Comparison of ENCODE assay signal across 19 cellular contexts in the genomic region with DNA sequence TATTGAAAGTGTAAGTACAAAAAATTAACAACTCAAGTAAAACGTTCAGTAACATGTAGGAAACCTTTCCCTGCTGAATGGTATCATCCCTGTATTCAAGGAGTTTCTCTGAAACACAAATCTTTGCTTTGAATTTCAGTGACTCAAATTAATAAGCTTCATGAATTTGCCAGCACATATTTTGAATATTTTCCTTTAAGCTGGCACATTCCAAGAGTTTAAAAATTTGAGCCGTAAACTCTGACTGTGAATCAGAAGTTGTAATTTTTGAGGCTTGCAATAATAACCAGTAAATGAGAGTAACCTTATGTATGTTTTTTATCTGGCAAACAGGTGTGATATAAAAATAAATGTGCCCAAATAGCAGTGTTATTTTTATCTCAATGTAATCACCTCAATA.
DNase-seq lines count a peak whose midpoint lies in the region; ATAC-seq and TF ChIP-seq lines count a peak whose summit lies in the region.
"Had no signal": no experiment of that assay in that cellular context is flagged by ENCODE, and none has a peak within 500 bp of the region (broad histone marks: within the 10 kb centered on the region; RNA-seq: fewer than 3 reads in every experiment).

No MANE protein-coding gene starts in this region.

- H3K79me2 ChIP-seq in GM23338 (replicated peaks; ENCODE audit: insufficient read depth), result no peaks in the 10 kb centered on the region

- H3K4me1 Mint-ChIP-seq in GM23338, result peaks cover 4% of the 10 kb centered on the region; the same call in 2 of the 3 replicates
- H3K4me1 Mint-ChIP-seq: CD14-positive monocyte; CD4-positive, alpha-beta memory T cell; CD4-positive, CD25-positive, alpha-beta regulatory T cell; CD8-positive, alpha-beta memory T cell had no signal

- H3K36me3 ChIP-seq in GM23338 (ENCODE audit: insufficient read depth) (no peaks in the 10 kb centered on the region), mucosa of descending colon (ENCODE audit: low read depth) (no peaks in the 10 kb centered on the region), adrenal gland (replicated peaks in 1 of 2) (no peaks in the 10 kb centered on the region)
- H3K36me3 ChIP-seq: BE2C, BLaER1 had no signal

- H3K9me3 Mint-ChIP-seq in GM23338, result no peaks in the 10 kb centered on the region

- H3K4me2 ChIP-seq in GM23338, result no peak overlapping the region
- H3K4me2 ChIP-seq: BLaER1 had no signal

- TF ChIP-seq CTCF in GM23338 (conservative IDR thresholded peaks at IDR 0.05; ENCODE audit: low read depth in 2 of 2) (no peak), omental fat pad (IDR thresholded peaks at IDR 0.05) (no peak), retinal pigment epithelial cell (conservative IDR thresholded peaks at IDR 0.05; ENCODE audit: low read depth, low read length) (no peak), mucosa of descending colon (IDR thresholded peaks at IDR 0.05) (no peak), adrenal gland (IDR thresholded peaks at IDR 0.05) (no peak)

- peaks cover 13% of the 10 kb centered on the region for H3K9me3 ChIP-seq in mucosa of descending colon
- H3K9me3 ChIP-seq in adrenal gland (replicated peaks in 1 of 3), result peaks cover 0 to 2% (median 0%) of the 10 kb centered on the region in 3 donors
- H3K9me3 ChIP-seq: BE2C, BLaER1 had no signal

- intact Hi-C loops in mucosa of descending colon (cut with DNase I, micrococcal nuclease) (no loop called here), adrenal gland (cut with DNase I) (no loop called here)

- H2AFZ ChIP-seq in GM23338, result no peak overlapping the region

- H3K9me2 ChIP-seq in GM23338 (ENCODE audit: insufficient read depth), result no peaks in the 10 kb centered on the region

- H3K27me3 ChIP-seq in GM23338 (ENCODE audit: insufficient read depth) (no peaks in the 10 kb centered on the region), adrenal gland (no peaks in the 10 kb centered on the region)
- H3K27me3 ChIP-seq: BE2C, BLaER1 had no signal

- 52 to 62% (median 55%) methylated on average over 2 of the region's 2 CpGs for WGBS in adrenal gland, 4 donors

- H3K27me3 Mint-ChIP-seq in GM23338 (ENCODE audit: insufficient read depth, low read depth, poor library complexity), result no peaks in the 10 kb centered on the region
- H3K27me3 Mint-ChIP-seq: CD4-positive, alpha-beta memory T cell; CD4-positive, CD25-positive, alpha-beta regulatory T cell; CD8-positive, alpha-beta memory T cell had no signal

- H3K36me3 Mint-ChIP-seq in GM23338 (ENCODE audit: low read depth), result no peaks in the 10 kb centered on the region
- H3K36me3 Mint-ChIP-seq: CD14-positive monocyte; CD4-positive, alpha-beta memory T cell; CD4-positive, CD25-positive, alpha-beta regulatory T cell; CD8-positive, alpha-beta memory T cell had no signal

- peak overlapping the region; percentile 23; the same call in 1 of the 2 replicates for H3K27ac Mint-ChIP-seq in GM23338
- H3K27ac Mint-ChIP-seq: CD14-positive monocyte; CD4-positive, alpha-beta memory T cell; CD4-positive, CD25-positive, alpha-beta regulatory T cell; CD8-positive, alpha-beta memory T cell had no signal

- ATAC-seq in GM23338, result no peak
- ATAC-seq in omental fat pad (ENCODE audit: low FRiP score), result peak; percentile 73
- ATAC-seq in mucosa of descending colon, result no peak
- ATAC-seq in HG03045 (IDR thresholded peaks at IDR 0.05; ENCODE audit: unreplicated experiment), result no peak

- no peak for TF ChIP-seq POLR2A in adrenal gland (IDR thresholded peaks at IDR 0.05)

- H3K4me1 ChIP-seq in GM23338 (ENCODE audit: insufficient read depth) (peaks cover 10% of the 10 kb centered on the region; the same call in 1 of the 2 replicates), mucosa of descending colon (ENCODE audit: low read depth) (no peaks in the 10 kb centered on the region), adrenal gland (replicated peaks in 1 of 2) (no peaks in the 10 kb centered on the region)
- H3K4me1 ChIP-seq: BE2C, BLaER1 had no signal

- H3K4me3 Mint-ChIP-seq in GM23338, result no peak overlapping the region
- H3K4me3 Mint-ChIP-seq: CD14-positive monocyte; CD4-positive, alpha-beta memory T cell; CD8-positive, alpha-beta memory T cell had no signal

- DNase-seq in GM23338 (ENCODE audit: low spot score) (no peak), omental fat pad (ENCODE audit: low spot score) (no peak), retinal pigment epithelial cell (ENCODE audit: low read depth) (peak; percentile 51), mucosa of descending colon (no peak), adrenal gland (no peak), kidney tubule cell (ENCODE audit: low spot score) (no peak)
- DNase-seq: 8988T; ACHN; BE2C; C1 segment of cervical spinal cord; CD4-positive, alpha-beta memory T cell; CD4-positive, CD25-positive, alpha-beta regulatory T cell; CD8-positive, alpha-beta memory T cell; COR-L47; DMS79 treated with DMSO at 0.1 percent for 48 hours; GF-D8 had no signal

- no peaks in the 10 kb centered on the region for H3F3A ChIP-seq in GM23338 (replicated peaks; ENCODE audit: low read depth)

- H3K4me3 ChIP-seq in GM23338, result no peak overlapping the region
- H3K4me3 ChIP-seq in retinal pigment epithelial cell (ENCODE audit: low read length), result no peak overlapping the region
- no peak overlapping the region for H3K4me3 ChIP-seq in mucosa of descending colon
- no peak overlapping the region for H3K4me3 ChIP-seq in adrenal gland
- H3K4me3 ChIP-seq: BLaER1 had no signal

- H4K20me1 ChIP-seq in GM23338 (replicated peaks; ENCODE audit: insufficient read depth), result no peaks in the 10 kb centered on the region
- H4K20me1 ChIP-seq: BLaER1 had no signal

- H3K27ac ChIP-seq in GM23338 (ENCODE audit: low read depth), result no peak overlapping the region
- no peak overlapping the region for H3K27ac ChIP-seq in adrenal gland
- H3K27ac ChIP-seq: BLaER1 had no signal

TF ChIP-seq in GM23338, 12 proteins besides CTCF, POLR2A, EP300 and RAD21 (continues in another document):
- no peak for TF ChIP-seq ZNF114 (CRISPR knock-in tag; IDR thresholded peaks at IDR 0.05)
- no peak for TF ChIP-seq JUNB (IDR thresholded peaks at IDR 0.05; ENCODE audit: unreplicated experiment)
- TF ChIP-seq STAT1 (IDR thresholded peaks at IDR 0.05; ENCODE audit: unreplicated experiment), result no peak
- TF ChIP-seq, protein P1, sequence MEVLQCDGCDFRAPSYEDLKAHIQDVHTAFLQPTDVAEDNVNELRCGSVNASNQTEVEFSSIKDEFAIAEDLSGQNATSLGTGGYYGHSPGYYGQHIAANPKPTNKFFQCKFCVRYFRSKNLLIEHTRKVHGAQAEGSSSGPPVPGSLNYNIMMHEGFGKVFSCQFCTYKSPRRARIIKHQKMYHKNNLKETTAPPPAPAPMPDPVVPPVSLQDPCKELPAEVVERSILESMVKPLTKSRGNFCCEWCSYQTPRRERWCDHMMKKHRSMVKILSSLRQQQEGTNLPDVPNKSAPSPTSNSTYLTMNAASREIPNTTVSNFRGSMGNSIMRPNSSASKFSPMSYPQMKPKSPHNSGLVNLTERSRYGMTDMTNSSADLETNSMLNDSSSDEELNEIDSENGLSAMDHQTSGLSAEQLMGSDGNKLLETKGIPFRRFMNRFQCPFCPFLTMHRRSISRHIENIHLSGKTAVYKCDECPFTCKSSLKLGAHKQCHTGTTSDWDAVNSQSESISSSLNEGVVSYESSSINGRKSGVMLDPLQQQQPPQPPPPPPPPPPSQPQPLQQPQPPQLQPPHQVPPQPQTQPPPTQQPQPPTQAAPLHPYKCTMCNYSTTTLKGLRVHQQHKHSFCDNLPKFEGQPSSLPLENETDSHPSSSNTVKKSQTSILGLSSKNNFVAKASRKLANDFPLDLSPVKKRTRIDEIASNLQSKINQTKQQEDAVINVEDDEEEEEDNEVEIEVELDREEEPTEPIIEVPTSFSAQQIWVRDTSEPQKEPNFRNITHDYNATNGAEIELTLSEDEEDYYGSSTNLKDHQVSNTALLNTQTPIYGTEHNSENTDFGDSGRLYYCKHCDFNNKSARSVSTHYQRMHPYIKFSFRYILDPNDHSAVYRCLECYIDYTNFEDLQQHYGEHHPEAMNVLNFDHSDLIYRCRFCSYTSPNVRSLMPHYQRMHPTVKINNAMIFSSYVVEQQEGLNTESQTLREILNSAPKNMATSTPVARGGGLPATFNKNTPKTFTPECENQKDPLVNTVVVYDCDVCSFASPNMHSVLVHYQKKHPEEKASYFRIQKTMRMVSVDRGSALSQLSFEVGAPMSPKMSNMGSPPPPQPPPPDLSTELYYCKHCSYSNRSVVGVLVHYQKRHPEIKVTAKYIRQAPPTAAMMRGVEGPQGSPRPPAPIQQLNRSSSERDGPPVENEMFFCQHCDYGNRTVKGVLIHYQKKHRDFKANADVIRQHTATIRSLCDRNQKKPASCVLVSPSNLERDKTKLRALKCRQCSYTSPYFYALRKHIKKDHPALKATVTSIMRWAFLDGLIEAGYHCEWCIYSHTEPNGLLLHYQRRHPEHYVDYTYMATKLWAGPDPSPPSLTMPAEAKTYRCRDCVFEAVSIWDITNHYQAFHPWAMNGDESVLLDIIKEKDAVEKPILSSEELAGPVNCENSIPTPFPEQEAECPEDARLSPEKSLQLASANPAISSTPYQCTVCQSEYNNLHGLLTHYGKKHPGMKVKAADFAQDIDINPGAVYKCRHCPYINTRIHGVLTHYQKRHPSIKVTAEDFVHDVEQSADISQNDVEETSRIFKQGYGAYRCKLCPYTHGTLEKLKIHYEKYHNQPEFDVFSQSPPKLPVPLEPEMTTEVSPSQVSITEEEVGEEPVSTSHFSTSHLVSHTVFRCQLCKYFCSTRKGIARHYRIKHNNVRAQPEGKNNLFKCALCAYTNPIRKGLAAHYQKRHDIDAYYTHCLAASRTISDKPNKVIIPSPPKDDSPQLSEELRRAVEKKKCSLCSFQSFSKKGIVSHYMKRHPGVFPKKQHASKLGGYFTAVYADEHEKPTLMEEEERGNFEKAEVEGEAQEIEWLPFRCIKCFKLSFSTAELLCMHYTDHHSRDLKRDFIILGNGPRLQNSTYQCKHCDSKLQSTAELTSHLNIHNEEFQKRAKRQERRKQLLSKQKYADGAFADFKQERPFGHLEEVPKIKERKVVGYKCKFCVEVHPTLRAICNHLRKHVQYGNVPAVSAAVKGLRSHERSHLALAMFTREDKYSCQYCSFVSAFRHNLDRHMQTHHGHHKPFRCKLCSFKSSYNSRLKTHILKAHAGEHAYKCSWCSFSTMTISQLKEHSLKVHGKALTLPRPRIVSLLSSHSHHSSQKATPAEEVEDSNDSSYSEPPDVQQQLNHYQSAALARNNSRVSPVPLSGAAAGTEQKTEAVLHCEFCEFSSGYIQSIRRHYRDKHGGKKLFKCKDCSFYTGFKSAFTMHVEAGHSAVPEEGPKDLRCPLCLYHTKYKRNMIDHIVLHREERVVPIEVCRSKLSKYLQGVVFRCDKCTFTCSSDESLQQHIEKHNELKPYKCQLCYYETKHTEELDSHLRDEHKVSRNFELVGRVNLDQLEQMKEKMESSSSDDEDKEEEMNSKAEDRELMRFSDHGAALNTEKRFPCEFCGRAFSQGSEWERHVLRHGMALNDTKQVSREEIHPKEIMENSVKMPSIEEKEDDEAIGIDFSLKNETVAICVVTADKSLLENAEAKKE (CRISPR knock-in tag; IDR thresholded peaks at IDR 0.05), result no peak
- TF ChIP-seq POLR2AphosphoS5 (IDR thresholded peaks at IDR 0.05; ENCODE audit: low read depth), result no peak
